16 cellular contexts compared by ENCODE assay signal in the genomic region with DNA sequence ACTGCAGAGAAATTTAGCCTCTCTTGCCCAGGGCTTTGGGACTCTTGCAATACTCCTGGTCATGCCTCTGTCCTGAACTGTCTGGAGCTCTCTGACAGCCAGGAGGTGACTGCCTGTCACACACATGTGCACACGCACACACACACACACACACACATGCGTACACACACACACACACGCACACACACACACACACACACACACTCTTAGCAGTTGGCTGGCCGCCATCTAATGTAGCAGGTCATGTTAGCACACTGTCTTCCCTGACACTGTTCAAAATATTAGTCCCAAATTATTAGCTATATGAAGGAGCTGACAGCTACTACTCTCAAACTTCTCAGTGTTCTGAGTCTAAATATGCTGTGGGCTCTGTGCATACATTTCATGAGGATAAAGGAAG.
DNase-seq lines count a peak whose midpoint lies in the region; ATAC-seq and TF ChIP-seq lines count a peak whose summit lies in the region.
"Had no signal": no experiment of that assay in that cellular context is flagged by ENCODE, and none has a peak within 500 bp of the region (broad histone marks: within the 10 kb centered on the region; RNA-seq: fewer than 3 reads in every experiment).

No MANE protein-coding gene starts in this region.

- H2BK20ac ChIP-seq in IMR-90 (ENCODE audit: low read depth, low read length) = peak overlapping the region; percentile 69

- H3K4me3 ChIP-seq in left ventricle myocardium inferior (no peak overlapping the region), IMR-90 (ENCODE audit: insufficient read depth, low read depth, low read length) (no peak overlapping the region), GM23338 (no peak overlapping the region)
- H3K4me3 ChIP-seq: A549 had no signal

- H4K5ac ChIP-seq in IMR-90 (ENCODE audit: low read depth, low read length) = peak overlapping the region; percentile 31; the same call in 1 of the 2 replicates

- no peak for ATAC-seq in left ventricle myocardium superior
- ATAC-seq in IMR-90 (ENCODE audit: low read depth) = no peak
- no peak for ATAC-seq in GM18861 (IDR thresholded peaks at IDR 0.05; ENCODE audit: unreplicated experiment)
- ATAC-seq in T-helper 17 cell = no peak
- no peak for ATAC-seq in GM23338
- ATAC-seq: A549; CD8-positive, alpha-beta T cell; HCT116 had no signal

- H3K18ac ChIP-seq in IMR-90 (ENCODE audit: low read depth, low read length) = peak overlapping the region; percentile 48; the same call in 1 of the 2 replicates

- H3K9me3 ChIP-seq in left ventricle myocardium inferior (replicated peaks) (no peaks in the 10 kb centered on the region), IMR-90 (ENCODE audit: control insufficient read depth, insufficient read depth, low read length) (no peaks in the 10 kb centered on the region), T-helper 17 cell (ENCODE audit: control insufficient read depth, low read length, poor library complexity, severe bottlenecking) (no peaks in the 10 kb centered on the region)
- H3K9me3 ChIP-seq: A549, BE2C had no signal

- H3K23ac ChIP-seq in IMR-90 (ENCODE audit: low read depth, low read length) = no peak overlapping the region

- H3K4me1 ChIP-seq in left ventricle myocardium inferior (peaks cover 28% of the 10 kb centered on the region), IMR-90 (ENCODE audit: control insufficient read depth, insufficient read depth, low read length) (peaks cover 12% of the 10 kb centered on the region), GM23338 (ENCODE audit: insufficient read depth) (no peaks in the 10 kb centered on the region)
- H3K4me1 ChIP-seq: BE2C had no signal

- no peaks in the 10 kb centered on the region for H4K20me1 ChIP-seq in IMR-90 (ENCODE audit: insufficient read depth, low read length)
- H4K20me1 ChIP-seq in GM23338 (replicated peaks; ENCODE audit: insufficient read depth) = no peaks in the 10 kb centered on the region

- WGBS in IMR-90 (ENCODE audit: extremely low coverage in 2 of 2, insufficient read length in 1 of 2), 2 experiments = no CpG with 5 or more reads among the region's 4 CpGs

- H3K27ac ChIP-seq in left ventricle myocardium inferior (replicated peaks) (no peak overlapping the region), IMR-90 (ENCODE audit: insufficient read depth, low read length) (no peak overlapping the region; the same call in 1 of the 2 replicates), GM23338 (ENCODE audit: low read depth) (no peak overlapping the region)
- H3K27ac ChIP-seq: A549, C4-2B, HL-60 had no signal

- dilution Hi-C loops in IMR-90 (cut with HindIII; ENCODE audit: low sequenced_read_pairs, unreplicated experiment) = no loop called here

- no peak for TF ChIP-seq POLR2A in IMR-90 (IDR thresholded peaks at IDR 0.05; ENCODE audit: low read depth, low read length)

- peak; percentile 37 for DNase-seq in left ventricle myocardium superior
- DNase-seq in left ventricle myocardium inferior = no peak
- no peak for DNase-seq in IMR-90
- DNase-seq in T-helper 17 cell = no peak
- DNase-seq in GM23338 (ENCODE audit: low spot score) = no peak
- DNase-seq: BE2C; CD8-positive, alpha-beta T cell; COR-L47; DND-41; GDM1 had no signal

- 0 out of 4 replicates have a peak overlapping the region, but pooled peaks of 1 of the 2 experiments have one; percentile 19 for H4K8ac ChIP-seq in IMR-90 (ENCODE audit: low read depth in 2 of 2, low read length in 2 of 2)

- H3K4me2 ChIP-seq in IMR-90 (ENCODE audit: low read depth, low read length) (no peak overlapping the region), GM23338 (no peak overlapping the region)
- H3K4me2 ChIP-seq: A549 had no signal

- TF ChIP-seq CTCF in left ventricle myocardium inferior (IDR thresholded peaks at IDR 0.05; ENCODE audit: borderline replicate concordance) (no peak), IMR-90 (conservative IDR thresholded peaks at IDR 0.05; ENCODE audit: low read depth, low read length) (no peak), nephron (IDR thresholded peaks at IDR 0.05; ENCODE audit: unreplicated experiment in 3 of 3) (no peak), GM23338 (conservative IDR thresholded peaks at IDR 0.05; ENCODE audit: low read depth in 2 of 2) (no peak)

- H2BK15ac ChIP-seq in IMR-90 (ENCODE audit: low read depth, low read length) = peak overlapping the region; percentile 90; the same call in 1 of the 3 replicates

- H3K9ac ChIP-seq in IMR-90 (ENCODE audit: low read depth, low read length) = no peak overlapping the region

- H3K79me2 ChIP-seq in GM23338 (replicated peaks; ENCODE audit: insufficient read depth) = no peaks in the 10 kb centered on the region

- H3K4ac ChIP-seq in IMR-90 (ENCODE audit: low read depth, low read length) = peak overlapping the region; percentile 79

- H3K27me3 Mint-ChIP-seq in nephron (ENCODE audit: low read depth) (no peaks in the 10 kb centered on the region), T-helper 17 cell (no peaks in the 10 kb centered on the region), GM23338 (ENCODE audit: insufficient read depth, low read depth, poor library complexity) (no peaks in the 10 kb centered on the region)

- in situ Hi-C loops in IMR-90 (cut with MboI; ENCODE audit: low sequenced_read_pairs) = no loop called here

- H3K36me3 ChIP-seq in left ventricle myocardium inferior = no peaks in the 10 kb centered on the region
- no peaks in the 10 kb centered on the region for H3K36me3 ChIP-seq in IMR-90 (ENCODE audit: control insufficient read depth, insufficient read depth, low read length)
- no peaks in the 10 kb centered on the region for H3K36me3 ChIP-seq in GM23338 (ENCODE audit: insufficient read depth)
- H3K36me3 ChIP-seq: BE2C had no signal

- TF ChIP-seq RAD21 in IMR-90 (IDR thresholded peaks at IDR 0.05; ENCODE audit: low read length) = no peak

- peak overlapping the region; percentile 12 for H2BK5ac ChIP-seq in IMR-90 (ENCODE audit: low read depth, low read length, poor library complexity, severe bottlenecking)

- H3K4me1 Mint-ChIP-seq in nephron (peaks cover 26% of the 10 kb centered on the region), T-helper 17 cell (no peaks in the 10 kb centered on the region), GM23338 (peaks cover 5% of the 10 kb centered on the region; the same call in 2 of the 3 replicates)

- H3K79me1 ChIP-seq in IMR-90 (ENCODE audit: low read depth in 1 of 2, low read length in 2 of 2) = no peaks in the 10 kb centered on the region

- H2AK9ac ChIP-seq in IMR-90 (replicated peaks; ENCODE audit: low read depth, low read length, poor library complexity) = no peak overlapping the region

- peak overlapping the region; percentile 42 to 72 (median 48) for H3K27ac Mint-ChIP-seq in nephron
- no peak overlapping the region for H3K27ac Mint-ChIP-seq in T-helper 17 cell
- H3K27ac Mint-ChIP-seq in GM23338 = no peak overlapping the region
- H3K27ac Mint-ChIP-seq: CD8-positive, alpha-beta T cell had no signal

- no peaks in the 10 kb centered on the region for H3K27me3 ChIP-seq in left ventricle myocardium inferior (ENCODE audit: low read depth)
- H3K27me3 ChIP-seq in IMR-90 (ENCODE audit: control insufficient read depth, insufficient read depth, low read length) = no peaks in the 10 kb centered on the region
- no peaks in the 10 kb centered on the region for H3K27me3 ChIP-seq in GM23338 (ENCODE audit: insufficient read depth)
- H3K27me3 ChIP-seq: BE2C had no signal

- CTCF ChIA-PET in IMR-90 (lab: Yijun Ruan, JAX) = no interaction called here

- BruUV-seq in IMR-90 (replicated peaks; lab: Mats Ljungman, UMichigan) = no TSS peak

- POLR2A ChIA-PET in IMR-90 (lab: Charles Lee; ENCODE audit: unreplicated experiment) = no interaction called here

- H3K9me3 Mint-ChIP-seq in nephron = peaks cover 2% of the 10 kb centered on the region
- no peaks in the 10 kb centered on the region for H3K9me3 Mint-ChIP-seq in GM23338
- H3K9me3 Mint-ChIP-seq: CD8-positive, alpha-beta T cell had no signal

- intact Hi-C loops in left ventricle myocardium superior (cut with micrococcal nuclease) (no loop called here), left ventricle myocardium inferior (cut with micrococcal nuclease) (no loop called here), IMR-90 (cut with micrococcal nuclease) (no loop called here)

- H3K36me3 Mint-ChIP-seq in nephron (ENCODE audit: low read depth) (no peaks in the 10 kb centered on the region), T-helper 17 cell (ENCODE audit: low read depth) (no peaks in the 10 kb centered on the region), GM23338 (ENCODE audit: low read depth) (no peaks in the 10 kb centered on the region)
- H3K36me3 Mint-ChIP-seq: CD8-positive, alpha-beta T cell had no signal

- peak overlapping the region; percentile 81 for H4K91ac ChIP-seq in IMR-90 (ENCODE audit: insufficient read depth, low read depth, low read length)

- H3K4me3 Mint-ChIP-seq in nephron (peak overlapping the region in 1 of 3 experiments; percentile 3), T-helper 17 cell (no peak overlapping the region), GM23338 (no peak overlapping the region)
- H3K4me3 Mint-ChIP-seq: CD8-positive, alpha-beta T cell had no signal

- H3K9me1 ChIP-seq in IMR-90 (ENCODE audit: insufficient read depth, low read length) = peaks cover 17% of the 10 kb centered on the region

- H2AK5ac ChIP-seq in IMR-90 (ENCODE audit: low read depth, low read length) = peak overlapping the region; percentile 78; the same call in 1 of the 2 replicates

- no peak overlapping the region for H2AFZ ChIP-seq in IMR-90 (replicated peaks; ENCODE audit: low read length, poor library complexity)
- no peak overlapping the region for H2AFZ ChIP-seq in GM23338

- H3K14ac ChIP-seq in IMR-90 (replicated peaks; ENCODE audit: low read depth, low read length) = 0 out of 2 replicates have a peak overlapping the region, but pooled peaks have one; percentile 48

- peak overlapping the region; percentile 82 for H2BK120ac ChIP-seq in IMR-90 (ENCODE audit: low read depth, low read length)

- H3K9me2 ChIP-seq in GM23338 (ENCODE audit: insufficient read depth) = no peaks in the 10 kb centered on the region

- H3K56ac ChIP-seq in IMR-90 (ENCODE audit: extremely low read depth, insufficient read depth, low read length) = no peak overlapping the region

- H3F3A ChIP-seq in GM23338 (replicated peaks; ENCODE audit: low read depth) = no peaks in the 10 kb centered on the region

TF ChIP-seq in IMR-90, 13 proteins besides CTCF, POLR2A, EP300 and RAD21 (continues in another document):
- TF ChIP-seq CHD1 (IDR thresholded peaks at IDR 0.05; ENCODE audit: low read depth, low read length) = no peak
- no peak for TF ChIP-seq MAZ (IDR thresholded peaks at IDR 0.05; ENCODE audit: borderline replicate concordance, low read depth, low read length)
- no peak for TF ChIP-seq CEBPB (IDR thresholded peaks at IDR 0.05; ENCODE audit: low read depth, low read length)
- TF ChIP-seq BHLHE40 (IDR thresholded peaks at IDR 0.05; ENCODE audit: low read depth, low read length) = no peak
- no peak for TF ChIP-seq MAFK (IDR thresholded peaks at IDR 0.05; ENCODE audit: low read depth, low read length)

TF ChIP-seq in GM23338, 12 proteins besides CTCF, POLR2A, EP300 and RAD21 (continues in another document):
- no peak for TF ChIP-seq POLR2AphosphoS5 (IDR thresholded peaks at IDR 0.05; ENCODE audit: low read depth)
- no peak for TF ChIP-seq STAT1 (IDR thresholded peaks at IDR 0.05; ENCODE audit: unreplicated experiment)

Comparison
In these comparisons a context has a peak if more than half of its experiments do, and no peak if none do; other contexts are left out.
1. H3K27ac Mint-ChIP-seq: peak in nephron (3 of 3); none in T-helper 17 cell (single experiment) and GM23338 (single experiment).